8 cellular contexts compared by ENCODE assay signal in genomic region chr11:117177534-117178209, GRCh38. TPM values are rescaled to one million over a fixed set of nuclear protein-coding genes. Genes with fewer than 3 reads are reported as not detected.
DNase-seq lines count a peak whose midpoint lies in the region; ATAC-seq, FAIRE-seq and TF ChIP-seq lines count a peak whose summit lies in the region.

No MANE protein-coding gene starts in this region.

- peak overlapping the region; percentile 82 for H2AFZ ChIP-seq in K562 (ENCODE audit: low read depth, low read length)

- intact Hi-C loops in K562 (cut with micrococcal nuclease), result loop anchor here (2.0 kb wide), 1 partner anchor 33 kb away; the partner anchor contains the start of gene PAFAH1B2
- intact Hi-C loops in right lobe of liver (cut with DNase I), result loop anchor here in 1 of 2 donors (10.0 kb wide), 1 partner anchor 47 kb away; no protein-coding TSS in a partner anchor
- intact Hi-C loops in thyroid gland (cut with DNase I), result no loop called here

- H3K4me1 ChIP-seq in K562 (replicated peaks in 1 of 2; ENCODE audit: control insufficient read depth in 2 of 2, insufficient read depth in 2 of 2, low read length in 2 of 2), result peaks cover 37 to 52% of the 10 kb centered on the region in 2 experiments
- peaks cover 0 to 25% (median 5%) of the 10 kb centered on the region in 4 donors for H3K4me1 ChIP-seq in right lobe of liver
- H3K4me1 ChIP-seq in thyroid gland, result peaks cover 35 to 65% of the 10 kb centered on the region in 2 donors

- H3K27ac ChIP-seq in K562 (ENCODE audit: extremely low read depth, low read depth, low read length) (peak overlapping the region; percentile 70), right lobe of liver (peak overlapping the region; percentile 93 to 97 (median 95)), thyroid gland (peak overlapping the region; percentile 93 to 94 (median 94))

- no peak for TF ChIP-seq EP300 in K562 (IDR thresholded peaks at IDR 0.05; ENCODE audit: low read length)

- peaks cover 31% of the 10 kb centered on the region for H3K4me1 Mint-ChIP-seq in activated T-cell treated with anti-CD3 and anti-CD28 coated beads, Interleukin-2, amount 50 U/mL, for 4 hours (ENCODE audit: low read depth)

- DNase-seq in activated T-cell treated with anti-CD3 and anti-CD28 coated beads, Interleukin-2, amount 50 U/mL, for 4 hours, result no peak
- no peak for DNase-seq in activated T-cell treated with anti-CD3 and anti-CD28 coated beads, Interleukin-2, amount 50 U/mL, for 1 hour
- no peak for DNase-seq in K562 (ENCODE audit: extremely low read depth in 1 of 4, low spot score in 3 of 4)
- no peak for DNase-seq in right lobe of liver
- no peak for DNase-seq in thyroid gland
- DNase-seq in hippocampal formation (lab: John Stamatoyannopoulos, UW), result no peak
- DNase-seq in NCI-H146 (lab: John Stamatoyannopoulos, UW), result no peak
- no peak for DNase-seq in globus pallidus (ENCODE audit: low spot score)

- H3K27me3 ChIP-seq in K562 (ENCODE audit: control insufficient read depth in 2 of 2, insufficient read depth in 2 of 2, low read length in 2 of 2), result no peaks in the 10 kb centered on the region
- no peaks in the 10 kb centered on the region for H3K27me3 ChIP-seq in right lobe of liver
- H3K27me3 ChIP-seq in thyroid gland, result no peaks in the 10 kb centered on the region

- no peak for TF ChIP-seq POLR2A in K562 (conservative IDR thresholded peaks at IDR 0.05)
- TF ChIP-seq POLR2A in right lobe of liver (IDR thresholded peaks at IDR 0.05), result no peak
- no peak for TF ChIP-seq POLR2A in thyroid gland (IDR thresholded peaks at IDR 0.05)

- peak overlapping the region; percentile 50 to 91 for H3K9ac ChIP-seq in K562 (ENCODE audit: insufficient read depth in 1 of 2, low read depth in 2 of 2, low read length in 2 of 2)

- no peak for TF ChIP-seq RAD21 in K562 (CRISPR knock-in tag; conservative IDR thresholded peaks at IDR 0.05 in 1 of 2, IDR thresholded peaks at IDR 0.05 in 1 of 2)

- CTCF ChIA-PET in K562 (lab: Yijun Ruan, JAX; ENCODE audit: low intra/inter-chr PET ratio), result interaction anchor here (0.5 kb wide), 1 partner anchor 54 kb away, joined by 4 read pairs; the partner anchor contains the start of gene PCSK7

- H3K4me3 ChIP-seq in K562 (peak overlapping the region; percentile 49; the same call in 1 of the 2 replicates), right lobe of liver (peak overlapping the region in 2 of 3 donors; percentile 92 to 100), thyroid gland (replicated peaks in 1 of 3) (peak overlapping the region in 1 of 3 donors; percentile 71)

- no peaks in the 10 kb centered on the region for H3K27me3 Mint-ChIP-seq in activated T-cell treated with anti-CD3 and anti-CD28 coated beads, Interleukin-2, amount 50 U/mL, for 4 hours (ENCODE audit: low read depth)

- in situ Hi-C loops in K562 (cut with MboI), result no loop called here

- H3K9me3 ChIP-seq in K562 (replicated peaks; ENCODE audit: control insufficient read depth, insufficient read depth, low read depth, low read length) (no peaks in the 10 kb centered on the region), right lobe of liver (no peaks in the 10 kb centered on the region), thyroid gland (no peaks in the 10 kb centered on the region)

- 88% methylated on average over 10 of the region's 10 CpGs for WGBS in K562 (ENCODE audit: insufficient coverage, low coverage, missing lambda C conversion rate)
- WGBS in right lobe of liver (ENCODE audit: insufficient coverage, low coverage, low lambda C conversion rate, missing lambda C conversion rate), result 84% methylated on average over 10 of the region's 10 CpGs
- 81 to 84% methylated on average over 10 of the region's 10 CpGs for WGBS in thyroid gland, 2 donors

- H3K9me1 ChIP-seq in K562 (ENCODE audit: control insufficient read depth, insufficient read depth, low read length), result no peaks in the 10 kb centered on the region

- H3K36me3 ChIP-seq in K562 (ENCODE audit: control insufficient read depth, insufficient read depth, low read length) (peaks cover 15% of the 10 kb centered on the region), right lobe of liver (peaks cover 0 to 11% (median 5%) of the 10 kb centered on the region in 4 donors), thyroid gland (peaks cover 0 to 9% of the 10 kb centered on the region in 2 donors)

- peak overlapping the region; percentile 93 for H3K4me3 Mint-ChIP-seq in activated T-cell treated with anti-CD3 and anti-CD28 coated beads, Interleukin-2, amount 50 U/mL, for 4 hours

- FAIRE-seq in K562 (lab: Jason Lieb, UNC), result no peak

- no peak for ATAC-seq in activated T-cell treated with anti-CD3 and anti-CD28 coated beads, Interleukin-2, amount 50 U/mL, for 4 hours
- ATAC-seq in K562, result no peak
- no peak for ATAC-seq in right lobe of liver

- peaks cover 18% of the 10 kb centered on the region for H3K79me2 ChIP-seq in K562 (ENCODE audit: control insufficient read depth, insufficient read depth, low read length)

- no peaks in the 10 kb centered on the region for H3K9me3 Mint-ChIP-seq in activated T-cell treated with anti-CD3 and anti-CD28 coated beads, Interleukin-2, amount 50 U/mL, for 4 hours

- peak overlapping the region; percentile 68 for H3K4me2 ChIP-seq in K562 (ENCODE audit: insufficient read depth, low read length)

- TF ChIP-seq CTCF in K562 (IDR thresholded peaks at IDR 0.05 in 2 of 3, conservative IDR thresholded peaks at IDR 0.05 in 1 of 3; ENCODE audit: insufficient read depth in 2 of 3, low read depth in 1 of 3, low read length in 3 of 3) (no peak), right lobe of liver (IDR thresholded peaks at IDR 0.05) (no peak), thyroid gland (IDR thresholded peaks at IDR 0.05) (no peak)

- no TSS peak for BruUV-seq in K562 (replicated peaks; lab: Mats Ljungman, UMichigan)

- peaks cover 5% of the 10 kb centered on the region; the same call in 1 of the 2 replicates for H4K20me1 ChIP-seq in K562 (replicated peaks; ENCODE audit: control insufficient read depth, insufficient read depth, low read length)

- H3K36me3 Mint-ChIP-seq in activated T-cell treated with anti-CD3 and anti-CD28 coated beads, Interleukin-2, amount 50 U/mL, for 4 hours (ENCODE audit: insufficient read depth), result no peaks in the 10 kb centered on the region

- POLR2A ChIA-PET in K562 (lab: Yijun Ruan, JAX), result interaction anchor here (0.6 to 3.5 kb wide), 3 partner anchors 12 to 175 kb away, joined by 3 to 17 read pairs (median 3); partner anchors contain the start of gene PAFAH1B2

RNA-seq across cellular contexts. Expression of gene SIDT2, which starts 0.9 kb away (rescaled TPM):
- 10 to 100 TPM; 11.1 to 15.4 (median 12.9) TPM for total RNA-seq in activated T-cell treated with anti-CD3 and anti-CD28 coated beads, Interleukin-2, amount 50 U/mL, for 4 hours
- total RNA-seq in K562 (2011; cell fraction: chromatin; rRNA removed; ENCODE audit: low replicate concordance), result 140 and 344 TPM in 2 replicates
- 167 and 174 TPM in 2 replicates for total RNA-seq in K562 (2011; cell fraction: nucleolus; rRNA removed)
- total RNA-seq in K562 (2011; cell fraction: nucleoplasm; rRNA removed), result 143 and 150 TPM in 2 replicates
- total RNA-seq in K562 (2014; rRNA removed) (5.9 and 7.1 TPM in 2 replicates), K562 (2014; rRNA removed; fragmentation: Illumina TruSeq; extraction: Trizol) (4.4 and 6.5 TPM in 2 replicates), K562 (2015; rRNA removed; fragmentation: Illumina TruSeq; extraction: Trizol) (6.1 and 7.0 TPM in 2 replicates), K562 (2021) (17.7 and 20.2 TPM in 2 replicates), right lobe of liver (10 to 100 TPM; 24.6 to 49.9 (median 35.5) TPM), thyroid gland (10 to 100 TPM; 31.8 to 54.5 (median 42.3) TPM)
- polyA plus RNA-seq in K562 (2011; rRNA removed) (11.5 and 21.7 TPM in 2 replicates), K562 (2014; fragmentation: Illumina TruSeq; extraction: Trizol) (14.4 and 15.6 TPM in 2 replicates), K562 (2014; fragmentation: Nextera tagmentation; extraction: Ambion mirVana) (1 to 10 TPM; 2.4 to 3.6 TPM), K562 (2014; rRNA removed) (14.1 and 22.2 TPM in 2 replicates)
- polyA plus RNA-seq in K562 (2011; cell fraction: cytosol; rRNA removed), result 11.6 and 15.7 TPM in 2 replicates
- 117 and 144 TPM in 2 replicates for polyA plus RNA-seq in K562 (2011; cell fraction: nucleus; rRNA removed)
- polyA plus RNA-seq in K562 (2012), result 15.7 and 22.6 TPM in 2 replicates
- polyA minus RNA-seq in K562 (2011; rRNA and poly(A)+ RNA removed), result 16.3 and 17.1 TPM in 2 replicates
- 14.1 and 17.0 TPM in 2 replicates for polyA minus RNA-seq in K562 (2011; cell fraction: cytosol; rRNA and poly(A)+ RNA removed)
- 32.9 and 48.4 TPM in 2 replicates for polyA minus RNA-seq in K562 (2011; cell fraction: nucleus; rRNA and poly(A)+ RNA removed)

RNA-seq across cellular contexts. Expression of gene TAGLN, which starts 21.5 kb away (rescaled TPM):
- 1 to 10 TPM; 2.5 to 3.9 (median 3.2) TPM for total RNA-seq in activated T-cell treated with anti-CD3 and anti-CD28 coated beads, Interleukin-2, amount 50 U/mL, for 4 hours
- total RNA-seq in K562 (2011; cell fraction: chromatin; rRNA removed; ENCODE audit: low replicate concordance), result 19.3 and 31.5 TPM in 2 replicates
- 15.1 and 17.0 TPM in 2 replicates for total RNA-seq in K562 (2011; cell fraction: nucleolus; rRNA removed)
- 12.9 and 14.2 TPM in 2 replicates for total RNA-seq in K562 (2011; cell fraction: nucleoplasm; rRNA removed)
- 0.95 and 1.3 TPM in 2 replicates for total RNA-seq in K562 (2014; rRNA removed)
- total RNA-seq in K562 (2014; rRNA removed; fragmentation: Illumina TruSeq; extraction: Trizol), result 1.1 and 1.4 TPM in 2 replicates
- 0.87 and 1.2 TPM in 2 replicates for total RNA-seq in K562 (2015; rRNA removed; fragmentation: Illumina TruSeq; extraction: Trizol)
- 3.5 and 3.6 TPM in 2 replicates for total RNA-seq in K562 (2021)
- 3.0 and 3.1 TPM in 2 replicates for polyA plus RNA-seq in K562 (2011; rRNA removed)
- 1.3 and 1.4 TPM in 2 replicates for polyA plus RNA-seq in K562 (2011; cell fraction: cytosol; rRNA removed)
- 22.1 and 23.9 TPM in 2 replicates for polyA plus RNA-seq in K562 (2011; cell fraction: nucleus; rRNA removed)
- polyA plus RNA-seq in K562 (2012), result 2.5 and 5.8 TPM in 2 replicates
- 2.4 and 2.8 TPM in 2 replicates for polyA plus RNA-seq in K562 (2014; fragmentation: Illumina TruSeq; extraction: Trizol)
- under 1 TPM; 0.21 to 0.56 TPM for polyA plus RNA-seq in K562 (2014; fragmentation: Nextera tagmentation; extraction: Ambion mirVana)
- 3.2 and 4.9 TPM in 2 replicates for polyA plus RNA-seq in K562 (2014; rRNA removed)
- 1.7 and 2.7 TPM in 2 replicates for polyA minus RNA-seq in K562 (2011; rRNA and poly(A)+ RNA removed)
- polyA minus RNA-seq in K562 (2011; cell fraction: cytosol; rRNA and poly(A)+ RNA removed), result 2.0 TPM in 1 of 2 replicates, not detected in the other
- polyA minus RNA-seq in K562 (2011; cell fraction: nucleus; rRNA and poly(A)+ RNA removed), result 3.2 and 3.3 TPM in 2 replicates
- total RNA-seq in right lobe of liver, result 100 to 1,000 TPM in 4 of 6 experiments, 10 to 100 TPM in 2; 41.2 to 158 (median 112) TPM
- 100 to 1,000 TPM; 155 to 407 (median 229) TPM for total RNA-seq in thyroid gland

RNA-seq across cellular contexts. Expression of gene PAFAH1B2, which starts 33.6 kb away (rescaled TPM):
- total RNA-seq in activated T-cell treated with anti-CD3 and anti-CD28 coated beads, Interleukin-2, amount 50 U/mL, for 4 hours, result 10 to 100 TPM; 73.9 to 81.2 (median 80.0) TPM
- total RNA-seq in K562 (2011; cell fraction: chromatin; rRNA removed; ENCODE audit: low replicate concordance), result 47.5 and 78.4 TPM in 2 replicates
- total RNA-seq in K562 (2011; cell fraction: nucleolus; rRNA removed), result 27.7 and 27.9 TPM in 2 replicates
- 55.0 and 89.9 TPM in 2 replicates for total RNA-seq in K562 (2011; cell fraction: nucleoplasm; rRNA removed)
- total RNA-seq in K562 (2014; rRNA removed), result 61.0 and 64.9 TPM in 2 replicates
- 94.7 and 109 TPM in 2 replicates for total RNA-seq in K562 (2014; rRNA removed; fragmentation: Illumina TruSeq; extraction: Trizol)
- total RNA-seq in K562 (2015; rRNA removed; fragmentation: Illumina TruSeq; extraction: Trizol), result 70.4 and 74.2 TPM in 2 replicates
- 82.3 and 90.2 TPM in 2 replicates for total RNA-seq in K562 (2021)
- 43.3 and 55.3 TPM in 2 replicates for polyA plus RNA-seq in K562 (2011; rRNA removed)
- 31.2 and 34.2 TPM in 2 replicates for polyA plus RNA-seq in K562 (2011; cell fraction: cytosol; rRNA removed)
- polyA plus RNA-seq in K562 (2011; cell fraction: nucleus; rRNA removed), result 17.3 and 17.8 TPM in 2 replicates
- polyA plus RNA-seq in K562 (2012), result 28.3 and 30.4 TPM in 2 replicates
- 38.0 and 39.3 TPM in 2 replicates for polyA plus RNA-seq in K562 (2014; fragmentation: Illumina TruSeq; extraction: Trizol)
- polyA plus RNA-seq in K562 (2014; fragmentation: Nextera tagmentation; extraction: Ambion mirVana), result 10 to 100 TPM; 27.8 to 81.6 TPM
- polyA plus RNA-seq in K562 (2014; rRNA removed), result 34.5 and 36.4 TPM in 2 replicates
- polyA minus RNA-seq in K562 (2011; rRNA and poly(A)+ RNA removed), result 203 and 224 TPM in 2 replicates
- 49.4 and 74.5 TPM in 2 replicates for polyA minus RNA-seq in K562 (2011; cell fraction: cytosol; rRNA and poly(A)+ RNA removed)
- 15.5 and 22.9 TPM in 2 replicates for polyA minus RNA-seq in K562 (2011; cell fraction: nucleus; rRNA and poly(A)+ RNA removed)
- 10 to 100 TPM; 22.2 to 39.1 (median 29.3) TPM for total RNA-seq in right lobe of liver
- total RNA-seq in thyroid gland, result 100 to 1,000 TPM; 107 to 128 (median 118) TPM

RNA-seq across cellular contexts. Expression of gene PCSK7, which starts 54.2 kb away (rescaled TPM):
- total RNA-seq in activated T-cell treated with anti-CD3 and anti-CD28 coated beads, Interleukin-2, amount 50 U/mL, for 4 hours, result 100 to 1,000 TPM; 112 to 139 (median 123) TPM
- 109 and 170 TPM in 2 replicates for total RNA-seq in K562 (2011; cell fraction: chromatin; rRNA removed; ENCODE audit: low replicate concordance)
- 70.1 and 82.7 TPM in 2 replicates for total RNA-seq in K562 (2011; cell fraction: nucleolus; rRNA removed)
- 95.3 and 149 TPM in 2 replicates for total RNA-seq in K562 (2011; cell fraction: nucleoplasm; rRNA removed)
- total RNA-seq in K562 (2014; rRNA removed) (15.2 and 20.8 TPM in 2 replicates), K562 (2014; rRNA removed; fragmentation: Illumina TruSeq; extraction: Trizol) (15.2 and 15.6 TPM in 2 replicates), K562 (2015; rRNA removed; fragmentation: Illumina TruSeq; extraction: Trizol) (16.7 and 18.2 TPM in 2 replicates), K562 (2021) (29.2 and 30.4 TPM in 2 replicates), right lobe of liver (10 to 100 TPM; 19.3 to 28.5 (median 25.8) TPM), thyroid gland (10 to 100 TPM; 36.1 to 61.1 (median 47.5) TPM)
- polyA plus RNA-seq in K562 (2011; rRNA removed) (14.9 and 15.6 TPM in 2 replicates), K562 (2014; fragmentation: Illumina TruSeq; extraction: Trizol) (19.9 and 22.1 TPM in 2 replicates), K562 (2014; fragmentation: Nextera tagmentation; extraction: Ambion mirVana) (1 to 10 TPM; 3.1 to 3.9 TPM), K562 (2014; rRNA removed) (25.3 and 27.7 TPM in 2 replicates)
- 12.6 and 18.1 TPM in 2 replicates for polyA plus RNA-seq in K562 (2011; cell fraction: cytosol; rRNA removed)
- 52.6 and 75.4 TPM in 2 replicates for polyA plus RNA-seq in K562 (2011; cell fraction: nucleus; rRNA removed)
- polyA plus RNA-seq in K562 (2012), result 14.7 and 15.3 TPM in 2 replicates
- polyA minus RNA-seq in K562 (2011; rRNA and poly(A)+ RNA removed), result 14.8 and 19.1 TPM in 2 replicates
- 10.0 and 10.3 TPM in 2 replicates for polyA minus RNA-seq in K562 (2011; cell fraction: cytosol; rRNA and poly(A)+ RNA removed)
- 21.3 and 21.8 TPM in 2 replicates for polyA minus RNA-seq in K562 (2011; cell fraction: nucleus; rRNA and poly(A)+ RNA removed)

RNA-seq across cellular contexts. Expression of gene RNF214, which starts 54.8 kb away (rescaled TPM):
- 10 to 100 TPM; 16.2 to 17.9 (median 16.9) TPM for total RNA-seq in activated T-cell treated with anti-CD3 and anti-CD28 coated beads, Interleukin-2, amount 50 U/mL, for 4 hours
- 50.5 and 69.2 TPM in 2 replicates for total RNA-seq in K562 (2011; cell fraction: chromatin; rRNA removed; ENCODE audit: low replicate concordance)
- total RNA-seq in K562 (2011; cell fraction: nucleolus; rRNA removed), result 27.5 and 29.7 TPM in 2 replicates
- total RNA-seq in K562 (2011; cell fraction: nucleoplasm; rRNA removed), result 50.4 and 53.5 TPM in 2 replicates
- total RNA-seq in K562 (2014; rRNA removed), result 6.6 and 10.1 TPM in 2 replicates
- total RNA-seq in K562 (2014; rRNA removed; fragmentation: Illumina TruSeq; extraction: Trizol), result 11.9 and 13.5 TPM in 2 replicates
- 9.5 and 10.2 TPM in 2 replicates for total RNA-seq in K562 (2015; rRNA removed; fragmentation: Illumina TruSeq; extraction: Trizol)
- total RNA-seq in K562 (2021), result 22.3 and 24.8 TPM in 2 replicates
- polyA plus RNA-seq in K562 (2011; rRNA removed), result 12.6 and 18.0 TPM in 2 replicates
- 12.9 and 16.7 TPM in 2 replicates for polyA plus RNA-seq in K562 (2011; cell fraction: cytosol; rRNA removed)
- polyA plus RNA-seq in K562 (2011; cell fraction: nucleus; rRNA removed), result 28.9 and 44.6 TPM in 2 replicates
- polyA plus RNA-seq in K562 (2012), result 12.9 and 16.1 TPM in 2 replicates
- 20.2 and 22.7 TPM in 2 replicates for polyA plus RNA-seq in K562 (2014; fragmentation: Illumina TruSeq; extraction: Trizol)
- polyA plus RNA-seq in K562 (2014; fragmentation: Nextera tagmentation; extraction: Ambion mirVana), result 1 to 10 TPM; 6.6 to 7.4 TPM
- polyA plus RNA-seq in K562 (2014; rRNA removed), result 11.6 and 12.1 TPM in 2 replicates
- polyA minus RNA-seq in K562 (2011; rRNA and poly(A)+ RNA removed), result 22.6 and 29.9 TPM in 2 replicates
- polyA minus RNA-seq in K562 (2011; cell fraction: cytosol; rRNA and poly(A)+ RNA removed), result 14.1 and 26.8 TPM in 2 replicates
- 17.6 and 23.9 TPM in 2 replicates for polyA minus RNA-seq in K562 (2011; cell fraction: nucleus; rRNA and poly(A)+ RNA removed)
- 1 to 10 TPM; 5.6 to 9.4 (median 7.3) TPM for total RNA-seq in right lobe of liver
- total RNA-seq in thyroid gland, result 10 to 100 TPM; 17.4 to 22.8 (median 20.0) TPM
